Comparison of ENCODE assay signal across 1 cellular context in the genomic region with DNA sequence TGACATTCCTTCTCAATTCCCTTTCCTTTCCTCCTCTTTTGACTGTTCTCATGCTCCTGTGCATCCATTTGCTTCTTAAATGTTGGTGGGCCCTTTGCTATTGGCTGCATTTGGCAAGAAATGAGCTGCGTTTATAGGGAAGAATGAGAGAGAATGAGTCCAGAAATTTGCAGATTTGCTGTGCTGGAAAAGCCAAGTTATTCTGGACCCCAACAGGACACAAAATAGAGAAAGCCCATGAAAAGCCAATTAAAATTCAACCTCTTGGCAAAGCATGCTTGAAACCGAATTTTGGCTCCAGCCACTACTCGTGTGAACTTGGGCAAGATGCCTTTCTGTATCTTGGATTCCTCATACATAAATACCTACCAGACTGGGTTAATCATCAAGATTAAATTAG.
A peak's percentile ranks its signal among the peaks of the same experiment; 100 is the strongest.
TF ChIP-seq lines count a peak whose summit lies in the region.

No MANE protein-coding gene starts in this region.

TF ChIP-seq in HepG2, 621 proteins besides CTCF, POLR2A, EP300 and RAD21:
- TF ChIP-seq ZNF33A (CRISPR knock-in tag; IDR thresholded peaks at IDR 0.05; ENCODE audit: borderline replicate concordance) (0 out of 2 replicates have a peak, but pooled peaks have one; percentile 56), ZBTB20 (CRISPR knock-in tag; IDR thresholded peaks at IDR 0.05; ENCODE audit: borderline replicate concordance, low read depth) (no peak)
TF ChIP-seq in HepG2: peak in this region for 1.
